ENCODE assay signal across 34 cellular contexts in genomic region chr12:26688344-26688904, GRCh38.
"Had no signal": no experiment of that assay in that cellular context is flagged by ENCODE, and none has a peak within 500 bp of the region (broad histone marks: within the 10 kb centered on the region; RNA-seq: fewer than 3 reads in every experiment).

No MANE protein-coding gene starts in this region.

- ATAC-seq: activated CD4-positive, CD25-positive, alpha-beta regulatory T cell treated with anti-CD3 and anti-CD28 coated beads, Interleukin-2, amount 50 U/mL, for 24 hours; activated CD8-positive, alpha-beta memory T cell treated with anti-CD3 and anti-CD28 coated beads, Interleukin-2, amount 10 ng/mL, durations not matched to agents 7 days and 5 days; effector memory CD8-positive, alpha-beta T cell; gastroesophageal sphincter; left colon; stimulated activated memory B cell treated with anti-CD40 and anti-IgM and Interleukin-4, amounts not matched to agents 10 μg/mL and 1 μg/mL and 100 μg/mL, for 72 hours; stimulated activated naive CD8-positive, alpha-beta T cell treated with anti-CD3 and anti-CD28 coated beads, Interleukin-15, amount 100 ng/mL, for 72 hours; T-helper 17 cell; upper lobe of right lung had no signal

- H3K27me3 ChIP-seq: ascending aorta, cardiac muscle cell, dorsolateral prefrontal cortex, gastroesophageal sphincter, neutrophil, sigmoid colon, tibial artery, upper lobe of right lung had no signal

- H3K9me3 Mint-ChIP-seq: activated CD4-positive, alpha-beta memory T cell treated with anti-CD3 and anti-CD28 coated beads, Interleukin-2, amount 10 ng/mL, durations not matched to agents 7 days and 5 days; activated CD4-positive, alpha-beta T cell treated with anti-CD3 and anti-CD28 coated beads, Interleukin-2, amount 10 ng/mL, durations not matched to agents 24 days and 14 days; effector memory CD8-positive, alpha-beta T cell; stimulated activated memory B cell treated with anti-CD40 and anti-IgM and Interleukin-4, amounts not matched to agents 10 μg/mL and 1 μg/mL and 100 μg/mL, for 72 hours had no signal

- DNase-seq: activated CD4-positive, alpha-beta memory T cell treated with anti-CD3 and anti-CD28 coated beads, Interleukin-2, amount 10 ng/mL, durations not matched to agents 7 days and 5 days; activated CD4-positive, alpha-beta T cell treated with anti-CD3 and anti-CD28 coated beads, Interleukin-2, amount 10 ng/mL, durations not matched to agents 24 days and 14 days; activated CD8-positive, alpha-beta memory T cell treated with anti-CD3 and anti-CD28 coated beads, Interleukin-2, amount 10 ng/mL, durations not matched to agents 7 days and 5 days; activated naive CD4-positive, alpha-beta T cell; activated naive CD8-positive, alpha-beta T cell treated with anti-CD3 and anti-CD28 coated beads for 36 hours; activated T-cell treated with anti-CD3 and anti-CD28 coated beads, Interleukin-2, amount 50 U/mL, for 48 hours; cerebellar nuclear complex; dorsolateral prefrontal cortex; effector memory CD8-positive, alpha-beta T cell; head of caudate nucleus; hippocampal formation; kidney; left colon; retina; sigmoid colon; small intestine; stimulated activated CD4-positive, alpha-beta T cell treated with anti-CD3 and anti-CD28 coated beads, Interleukin-4, amount 100 ng/mL, for 4 hours; stimulated activated CD8-positive, alpha-beta memory T cell treated with anti-CD3 and anti-CD28 coated beads, Interleukin-4, amount 100 ng/mL, for 48 hours; stimulated activated naive CD8-positive, alpha-beta T cell treated with anti-CD3 and anti-CD28 coated beads, Interleukin-15, amount 100 ng/mL, for 72 hours; T-helper 17 cell; T1000; tibial artery; upper lobe of right lung; WERI-Rb-1 had no signal

- H3K27ac ChIP-seq: ascending aorta, cardiac muscle cell, coronary artery, dorsolateral prefrontal cortex, gastroesophageal sphincter, neutrophil, sigmoid colon, tibial artery, upper lobe of right lung, WERI-Rb-1 had no signal

- H3K36me3 Mint-ChIP-seq: brain had no signal

- H3K4me1 ChIP-seq: ascending aorta, tibial artery, upper lobe of right lung had no signal

- H3K4me3 ChIP-seq: ascending aorta, cardiac muscle cell, coronary artery, dorsolateral prefrontal cortex, gastroesophageal sphincter, sigmoid colon, tibial artery, upper lobe of right lung had no signal

- H3K4me1 Mint-ChIP-seq: activated CD4-positive, alpha-beta memory T cell treated with anti-CD3 and anti-CD28 coated beads, Interleukin-2, amount 10 ng/mL, durations not matched to agents 7 days and 5 days; activated CD4-positive, alpha-beta T cell treated with anti-CD3 and anti-CD28 coated beads, Interleukin-2, amount 10 ng/mL, durations not matched to agents 24 days and 14 days; activated CD8-positive, alpha-beta memory T cell treated with anti-CD3 and anti-CD28 coated beads, Interleukin-2, amount 10 ng/mL, durations not matched to agents 7 days and 5 days; activated naive CD8-positive, alpha-beta T cell treated with anti-CD3 and anti-CD28 coated beads for 36 hours; stimulated activated naive CD8-positive, alpha-beta T cell treated with anti-CD3 and anti-CD28 coated beads, Interleukin-15, amount 100 ng/mL, for 72 hours had no signal

- H3K27me3 Mint-ChIP-seq: activated CD4-positive, alpha-beta memory T cell treated with anti-CD3 and anti-CD28 coated beads, Interleukin-2, amount 10 ng/mL, durations not matched to agents 7 days and 5 days; activated CD4-positive, alpha-beta T cell treated with anti-CD3 and anti-CD28 coated beads, Interleukin-2, amount 10 ng/mL, durations not matched to agents 24 days and 14 days; activated CD8-positive, alpha-beta memory T cell treated with anti-CD3 and anti-CD28 coated beads, Interleukin-2, amount 10 ng/mL, durations not matched to agents 7 days and 5 days; activated naive CD8-positive, alpha-beta T cell treated with anti-CD3 and anti-CD28 coated beads for 36 hours; effector memory CD8-positive, alpha-beta T cell; progenitor cell of endocrine pancreas; stimulated activated memory B cell treated with anti-CD40 and anti-IgM and Interleukin-4, amounts not matched to agents 10 μg/mL and 1 μg/mL and 100 μg/mL, for 72 hours; stimulated activated naive CD8-positive, alpha-beta T cell treated with anti-CD3 and anti-CD28 coated beads, Interleukin-15, amount 100 ng/mL, for 72 hours; T-helper 17 cell had no signal

- H3K27ac Mint-ChIP-seq: activated CD4-positive, alpha-beta memory T cell treated with anti-CD3 and anti-CD28 coated beads, Interleukin-2, amount 10 ng/mL, durations not matched to agents 7 days and 5 days; activated CD4-positive, alpha-beta T cell treated with anti-CD3 and anti-CD28 coated beads, Interleukin-2, amount 10 ng/mL, durations not matched to agents 24 days and 14 days; activated CD8-positive, alpha-beta memory T cell treated with anti-CD3 and anti-CD28 coated beads, Interleukin-2, amount 10 ng/mL, durations not matched to agents 7 days and 5 days; activated naive CD8-positive, alpha-beta T cell treated with anti-CD3 and anti-CD28 coated beads for 36 hours; brain; effector memory CD8-positive, alpha-beta T cell; nephron; progenitor cell of endocrine pancreas; stimulated activated memory B cell treated with anti-CD40 and anti-IgM and Interleukin-4, amounts not matched to agents 10 μg/mL and 1 μg/mL and 100 μg/mL, for 72 hours; T-helper 17 cell had no signal

- H3K9me3 ChIP-seq: ascending aorta, neutrophil, sigmoid colon had no signal

- H3K4me3 Mint-ChIP-seq: activated CD4-positive, alpha-beta memory T cell treated with anti-CD3 and anti-CD28 coated beads, Interleukin-2, amount 10 ng/mL, durations not matched to agents 7 days and 5 days; activated CD4-positive, alpha-beta T cell treated with anti-CD3 and anti-CD28 coated beads, Interleukin-2, amount 10 ng/mL, durations not matched to agents 24 days and 14 days; activated CD8-positive, alpha-beta memory T cell treated with anti-CD3 and anti-CD28 coated beads, Interleukin-2, amount 10 ng/mL, durations not matched to agents 7 days and 5 days; activated naive CD8-positive, alpha-beta T cell treated with anti-CD3 and anti-CD28 coated beads for 36 hours; brain; effector memory CD8-positive, alpha-beta T cell; nephron; stimulated activated memory B cell treated with anti-CD40 and anti-IgM and Interleukin-4, amounts not matched to agents 10 μg/mL and 1 μg/mL and 100 μg/mL, for 72 hours; stimulated activated naive CD8-positive, alpha-beta T cell treated with anti-CD3 and anti-CD28 coated beads, Interleukin-15, amount 100 ng/mL, for 72 hours; T-helper 17 cell had no signal

- H3K36me3 ChIP-seq: cardiac muscle cell, WERI-Rb-1 had no signal
